In the genomic region with DNA sequence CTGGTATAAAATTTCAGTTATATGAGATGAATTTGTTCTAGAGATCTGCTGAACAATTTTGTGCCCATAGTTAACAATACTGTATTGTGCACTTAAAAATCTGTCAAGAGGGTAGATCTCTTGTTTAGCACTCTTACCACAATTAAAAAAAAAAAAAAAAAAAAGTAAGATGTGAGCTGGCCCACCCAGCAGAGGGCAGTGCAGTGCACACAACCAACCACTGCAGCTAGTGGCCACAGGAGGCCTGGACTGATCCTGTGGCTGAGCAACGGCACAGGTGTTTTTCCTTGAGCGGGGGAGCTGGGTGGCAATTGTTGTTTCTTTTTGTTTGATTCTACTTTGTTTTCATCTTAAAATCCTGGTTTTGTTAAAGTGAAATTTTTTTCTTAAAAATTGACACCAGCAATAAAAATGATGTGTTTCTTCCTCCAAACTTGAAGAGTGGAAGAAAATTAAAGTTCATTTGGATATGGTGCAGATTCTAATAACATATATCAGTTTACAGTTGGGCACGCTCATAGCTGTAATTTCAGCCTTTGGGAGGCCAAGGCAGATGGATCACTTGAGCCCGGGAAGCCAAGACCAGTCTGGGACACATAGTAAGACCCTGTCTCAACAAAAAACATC, we compare ENCODE assay signal across 8 cellular contexts.
A peak's percentile ranks its signal among the peaks of the same experiment; 100 is the strongest.
DNase-seq lines count a peak whose midpoint lies in the region; ATAC-seq and TF ChIP-seq lines count a peak whose summit lies in the region.

No MANE protein-coding gene starts in this region.

- TF ChIP-seq POLR2A in esophagus muscularis mucosa (IDR thresholded peaks at IDR 0.05; ENCODE audit: low read depth): no peak

- H3K27me3 Mint-ChIP-seq in nephron progenitor cell (ENCODE audit: low read depth, poor library complexity): peaks cover 17% of the 10 kb centered on the region

- no peak overlapping the region for H3K4me3 ChIP-seq in esophagus muscularis mucosa
- no peak overlapping the region for H3K4me3 ChIP-seq in upper lobe of right lung

- 64% methylated on average over 4 of the region's 4 CpGs for WGBS in esophagus muscularis mucosa

- intact Hi-C loops in Right ventricle myocardium inferior (cut with DNase I): loop anchor here (1.0 to 2.0 kb wide), 2 partner anchors 95 to 172 kb away; no protein-coding TSS in a partner anchor
- intact Hi-C loops in cardiac septum (cut with DNase I): loop anchor here (2.0 to 10.0 kb wide), 4 partner anchors 96 to 200 kb away; no protein-coding TSS in a partner anchor
- intact Hi-C loops in esophagus muscularis mucosa (cut with DNase I): loop anchor here (10.0 kb wide), 1 partner anchor 60 kb away; no protein-coding TSS in a partner anchor
- intact Hi-C loops in upper lobe of right lung (cut with DNase I): loop anchor here (10.0 kb wide), 1 partner anchor 110 kb away; no protein-coding TSS in a partner anchor

- no peak overlapping the region for H3K27ac Mint-ChIP-seq in nephron progenitor cell

- no peaks in the 10 kb centered on the region for H3K4me1 Mint-ChIP-seq in nephron progenitor cell

- no peak for TF ChIP-seq EP300 in esophagus muscularis mucosa (IDR thresholded peaks at IDR 0.05)

- H3K36me3 Mint-ChIP-seq in nephron progenitor cell (ENCODE audit: low read depth): peaks cover 16% of the 10 kb centered on the region

- peaks cover 55% of the 10 kb centered on the region for H3K9me3 Mint-ChIP-seq in nephron progenitor cell

- peak; percentile 75 for ATAC-seq in Right ventricle myocardium inferior
- ATAC-seq in HG03139 (IDR thresholded peaks at IDR 0.05; ENCODE audit: unreplicated experiment): peak; percentile 84
- peak; percentile 93 for ATAC-seq in upper lobe of right lung

- H3K36me3 ChIP-seq in esophagus muscularis mucosa (no peaks in the 10 kb centered on the region), upper lobe of right lung (no peaks in the 10 kb centered on the region)

- H3K4me1 ChIP-seq in esophagus muscularis mucosa (no peaks in the 10 kb centered on the region), upper lobe of right lung (no peaks in the 10 kb centered on the region)

- peaks cover 0 to 10% (median 2%) of the 10 kb centered on the region in 4 donors for H3K9me3 ChIP-seq in esophagus muscularis mucosa
- H3K9me3 ChIP-seq in upper lobe of right lung: no peaks in the 10 kb centered on the region

- TF ChIP-seq CTCF in esophagus muscularis mucosa (IDR thresholded peaks at IDR 0.05): peak; percentile 48 to 64 (median 57)
- TF ChIP-seq CTCF in nephron progenitor cell (IDR thresholded peaks at IDR 0.05): peak; percentile 66
- peak; percentile 66 for TF ChIP-seq CTCF in upper lobe of right lung (IDR thresholded peaks at IDR 0.05)

- H3K27ac ChIP-seq in esophagus muscularis mucosa (replicated peaks in 1 of 4) (no peak overlapping the region), upper lobe of right lung (no peak overlapping the region)

- peak; percentile 72 for DNase-seq in Right ventricle myocardium inferior (ENCODE audit: missing footprints)
- DNase-seq in cardiac septum (ENCODE audit: low spot score): no peak
- peak; percentile 78 for DNase-seq in NCI-H82 (lab: John Stamatoyannopoulos, UW)
- DNase-seq in activated CD8-positive, alpha-beta memory T cell treated with anti-CD3 and anti-CD28 coated beads for 48 hours (ENCODE audit: low read depth in 2 of 3, low spot score in 2 of 3): peak; percentile 4 to 11 (median 5)
- DNase-seq in esophagus muscularis mucosa (ENCODE audit: extremely low spot score): no peak
- peak; percentile 59 for DNase-seq in nephron progenitor cell
- peak; percentile 74 for DNase-seq in upper lobe of right lung

- no peak overlapping the region for H3K4me3 Mint-ChIP-seq in nephron progenitor cell

- peaks cover 0 to 3% (median 0%) of the 10 kb centered on the region in 4 donors for H3K27me3 ChIP-seq in esophagus muscularis mucosa
- no peaks in the 10 kb centered on the region for H3K27me3 ChIP-seq in upper lobe of right lung

Comparison
In these comparisons a context has a peak if more than half of its experiments do, and no peak if none do; other contexts are left out.
1. DNase-seq: peak in Right ventricle myocardium inferior (single experiment), NCI-H82 (single experiment), activated CD8-positive, alpha-beta memory T cell treated with anti-CD3 and anti-CD28 coated beads for 48 hours (3 of 3), nephron progenitor cell (single experiment) and upper lobe of right lung (single experiment); none in cardiac septum (single experiment) and esophagus muscularis mucosa (single experiment).
2. Peak in every context shown above with its lines, with median percentiles within 50 percentile points of each other: ATAC-seq and CTCF ChIP-seq.